21 cellular contexts compared by ENCODE assay signal in genomic region chr17:16814439-16814838, GRCh38.
DNase-seq lines count a peak whose midpoint lies in the region; ATAC-seq and TF ChIP-seq lines count a peak whose summit lies in the region.
"Had no signal": no experiment of that assay in that cellular context is flagged by ENCODE, and none has a peak within 500 bp of the region (broad histone marks: within the 10 kb centered on the region; RNA-seq: fewer than 3 reads in every experiment).

No MANE protein-coding gene starts in this region.

- intact Hi-C loops in right cardiac atrium (cut with DNase I) (no loop called here), uterus (cut with DNase I; ENCODE audit: low total_unique reads) (no loop called here)

- H3K4me1 ChIP-seq in right cardiac atrium (ENCODE audit: control insufficient read depth, insufficient read depth, low read length) (no peaks in the 10 kb centered on the region), right atrium auricular region (no peaks in the 10 kb centered on the region), uterus (no peaks in the 10 kb centered on the region)
- H3K4me1 ChIP-seq: Peyer's patch had no signal

- WGBS in right cardiac atrium: 73% methylated on average over 7 of the region's 7 CpGs

- peak; percentile 7 to 32 for ATAC-seq in right cardiac atrium
- ATAC-seq: T-cell had no signal

- DNase-seq in right cardiac atrium (peak in 1 of 3 donors; percentile 42), right atrium auricular region (ENCODE audit: low spot score) (no peak), NCI-H1694 (lab: John Stamatoyannopoulos, UW) (peak; percentile 70), iPS-NIHi11 (ENCODE audit: low spot score) (peak; percentile 10), mucosa of gallbladder (ENCODE audit: low spot score) (no peak), uterus (no peak), NCI-H1417 treated with DMSO at 0.1 percent for 48 hours (lab: John Stamatoyannopoulos, UW) (no peak)
- DNase-seq in effector CD8-positive, alpha-beta T cell (lab: John Stamatoyannopoulos, UW): no peak
- DNase-seq: DMS153, GDM1, GM23248, Kasumi-1, MG63, NCI-H1048, NCI-H226, NCI-H526 treated with DMSO at 0.1 percent for 48 hours, Peyer's patch, SHP77 treated with DMSO at 0.1 percent for 48 hours, SK-N-SH, T-cell had no signal

- H3K4me3 ChIP-seq in right cardiac atrium (ENCODE audit: low read length) (no peak overlapping the region), right atrium auricular region (no peak overlapping the region), uterus (no peak overlapping the region)
- H3K4me3 ChIP-seq: GM23248, MG63, Peyer's patch had no signal

- TF ChIP-seq CTCF in right atrium auricular region (IDR thresholded peaks at IDR 0.05) (no peak), uterus (IDR thresholded peaks at IDR 0.05) (no peak)

- H3K9me3 ChIP-seq in right cardiac atrium (ENCODE audit: control insufficient read depth, low read length) (no peaks in the 10 kb centered on the region), right atrium auricular region (no peaks in the 10 kb centered on the region), uterus (no peaks in the 10 kb centered on the region)
- H3K9me3 ChIP-seq: MG63, Peyer's patch, SK-N-SH had no signal

- H3K27me3 ChIP-seq in right cardiac atrium (ENCODE audit: control insufficient read depth, insufficient read depth) (no peaks in the 10 kb centered on the region), right atrium auricular region (no peaks in the 10 kb centered on the region), uterus (no peaks in the 10 kb centered on the region)
- H3K27me3 ChIP-seq: MG63, Peyer's patch had no signal

- H3K27ac ChIP-seq in right cardiac atrium (ENCODE audit: low read length) (no peak overlapping the region), right atrium auricular region (no peak overlapping the region), uterus (no peak overlapping the region)
- H3K27ac ChIP-seq: C4-2B, GM23248, Peyer's patch had no signal

- no peak for TF ChIP-seq POLR2A in uterus (IDR thresholded peaks at IDR 0.05)

- H3K36me3 ChIP-seq in right atrium auricular region: no peaks in the 10 kb centered on the region
- no peaks in the 10 kb centered on the region for H3K36me3 ChIP-seq in uterus
- H3K36me3 ChIP-seq: MG63, Peyer's patch had no signal

Comparison
In these comparisons a context has a peak if more than half of its experiments do, and no peak if none do; other contexts are left out.
1. DNase-seq: peak in NCI-H1694 (single experiment) and iPS-NIHi11 (single experiment); none in right atrium auricular region (single experiment), mucosa of gallbladder (single experiment), uterus (0 of 2), NCI-H1417 treated with DMSO at 0.1 percent for 48 hours (single experiment) and effector CD8-positive, alpha-beta T cell (single experiment).